In genomic region chr3:159649951-159650350, GRCh38 we compare ENCODE assay signal across 17 cellular contexts.
DNase-seq lines count a peak whose midpoint lies in the region.
"Had no signal": no experiment of that assay in that cellular context is flagged by ENCODE, and none has a peak within 500 bp of the region (broad histone marks: within the 10 kb centered on the region; RNA-seq: fewer than 3 reads in every experiment).

No MANE protein-coding gene starts in this region.

- peaks cover 5 to 13% (median 7%) of the 10 kb centered on the region in 6 donors for H3K9me3 Mint-ChIP-seq in immature natural killer cell
- H3K9me3 Mint-ChIP-seq: CD4-positive, alpha-beta T cell had no signal

- DNase-seq in DMS 273 (lab: John Stamatoyannopoulos, UW; ENCODE audit: unreplicated experiment) (peak; percentile 45), DMS 273 treated with DMSO at 0.1 percent for 48 hours (lab: John Stamatoyannopoulos, UW) (no peak), NCI-H446 treated with DMSO at 0.1 percent for 48 hours (lab: John Stamatoyannopoulos, UW) (peak; percentile 54), cerebellum (ENCODE audit: low spot score) (peak; percentile 20), pons (ENCODE audit: low spot score) (peak; percentile 19), immature natural killer cell (no peak), retina (no peak), SW 1271 (lab: John Stamatoyannopoulos, UW) (no peak)
- DNase-seq: Calu3; CD4-positive, alpha-beta T cell; CD8-positive, alpha-beta memory T cell; DMS79; GF-D8; GOT3; H7; HCEC 1CT had no signal

- H3K4me1 Mint-ChIP-seq in immature natural killer cell, result no peaks in the 10 kb centered on the region
- H3K4me1 Mint-ChIP-seq: B cell; CD8-positive, alpha-beta memory T cell had no signal

- H3K27me3 Mint-ChIP-seq in immature natural killer cell (ENCODE audit: low read depth in 3 of 3), result peaks cover 0 to 2% (median 0%) of the 10 kb centered on the region in 3 donors
- H3K27me3 Mint-ChIP-seq: B cell; CD4-positive, alpha-beta T cell had no signal

- H3K4me3 Mint-ChIP-seq in immature natural killer cell, result no peak overlapping the region
- H3K4me3 Mint-ChIP-seq: B cell; CD4-positive, alpha-beta T cell; CD8-positive, alpha-beta memory T cell had no signal

- no peak overlapping the region for H3K27ac Mint-ChIP-seq in immature natural killer cell
- H3K27ac Mint-ChIP-seq: B cell; CD4-positive, alpha-beta T cell; CD8-positive, alpha-beta memory T cell had no signal

- no peaks in the 10 kb centered on the region for H3K36me3 Mint-ChIP-seq in immature natural killer cell
- H3K36me3 Mint-ChIP-seq: CD8-positive, alpha-beta memory T cell had no signal

Comparison
In these comparisons a context has a peak if more than half of its experiments do, and no peak if none do; other contexts are left out.
1. DNase-seq: peak in DMS 273 (single experiment), NCI-H446 treated with DMSO at 0.1 percent for 48 hours (single experiment), cerebellum (single experiment) and pons (single experiment); none in DMS 273 treated with DMSO at 0.1 percent for 48 hours (single experiment), immature natural killer cell (0 of 3), retina (single experiment) and SW 1271 (0 of 2).